In genomic region chr6:3848925-3849605, GRCh38 we compare ENCODE assay signal across 8 cellular contexts. TPM values are rescaled to one million over a fixed set of nuclear protein-coding genes. Genes with fewer than 3 reads are reported as not detected.
DNase-seq lines count a peak whose midpoint lies in the region; ATAC-seq and TF ChIP-seq lines count a peak whose summit lies in the region.

A gene with protein sequence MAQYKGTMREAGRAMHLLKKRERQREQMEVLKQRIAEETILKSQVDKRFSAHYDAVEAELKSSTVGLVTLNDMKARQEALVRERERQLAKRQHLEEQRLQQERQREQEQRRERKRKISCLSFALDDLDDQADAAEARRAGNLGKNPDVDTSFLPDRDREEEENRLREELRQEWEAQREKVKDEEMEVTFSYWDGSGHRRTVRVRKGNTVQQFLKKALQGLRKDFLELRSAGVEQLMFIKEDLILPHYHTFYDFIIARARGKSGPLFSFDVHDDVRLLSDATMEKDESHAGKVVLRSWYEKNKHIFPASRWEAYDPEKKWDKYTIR (plus strand): TSS chr6:3849373. CDS start chr6:3849812, 439 bp downstream.

- no peaks in the 10 kb centered on the region for H3K9me3 ChIP-seq in mucosa of descending colon

- H3K36me3 ChIP-seq in ACC112 (ENCODE audit: insufficient read depth, low read length): no peaks in the 10 kb centered on the region
- H3K36me3 ChIP-seq in mucosa of descending colon (ENCODE audit: low read depth): no peaks in the 10 kb centered on the region

- intact Hi-C loops in mucosa of descending colon (cut with DNase I, micrococcal nuclease): no loop called here

- TF ChIP-seq POLR2A in GM18951 (IDR thresholded peaks at IDR 0.05; ENCODE audit: extremely low read depth, insufficient read depth, insufficient read length): peak; percentile 59

- in situ Hi-C loops in GM18951 (cut with MboI; ENCODE audit: low sequenced_read_pairs, unreplicated experiment): no loop called here

- TF ChIP-seq CTCF in mucosa of descending colon (IDR thresholded peaks at IDR 0.05): peak; percentile 95

- H3K4me3 ChIP-seq in ACC112 (ENCODE audit: low read depth, low read length) (peak within 1 kb of the TSS; percentile 75), mucosa of descending colon (peak within 1 kb of the TSS; percentile 14)

- peaks cover 26% of the 10 kb centered on the region for H3K4me1 ChIP-seq in ACC112 (ENCODE audit: control insufficient read depth, insufficient read depth, low read length, unreplicated experiment)
- no peaks in the 10 kb centered on the region for H3K4me1 ChIP-seq in mucosa of descending colon (ENCODE audit: low read depth)

- H3K79me2 ChIP-seq in ACC112 (ENCODE audit: control insufficient read depth, insufficient read depth, low read length, unreplicated experiment): no peaks in the 10 kb centered on the region

- DNase-seq in NCI-H774 (lab: John Stamatoyannopoulos, UW) (peak; percentile 84), activated T-cell treated with anti-CD3 and anti-CD28 coated beads for 4 hours (peak; percentile 80), epithelial cell of prostate (ENCODE audit: low read depth, low spot score) (no peak), mucosa of descending colon (peak; percentile 94 to 97 (median 95))
- peak; percentile 63 to 84 for DNase-seq in stimulated activated CD8-positive, alpha-beta memory T cell treated with anti-CD3 and anti-CD28 coated beads, Interleukin-4, amount 100 ng/mL, for 1 hour (ENCODE audit: low read depth in 2 of 2, low spot score in 1 of 2)

- ATAC-seq in HG03159 (IDR thresholded peaks at IDR 0.05; ENCODE audit: unreplicated experiment): peak; percentile 97
- ATAC-seq in mucosa of descending colon: peak; percentile 99

- peak within 1 kb of the TSS; percentile 61 for H3K27ac ChIP-seq in ACC112 (ENCODE audit: low read depth, low read length)
- peak within 1 kb of the TSS; percentile 39 for H3K27ac ChIP-seq in epithelial cell of prostate

- H2AFZ ChIP-seq in ACC112 (ENCODE audit: low read length, unreplicated experiment): peak within 1 kb of the TSS; percentile 65

- H3K27me3 ChIP-seq in ACC112 (ENCODE audit: insufficient read depth, low read length): no peaks in the 10 kb centered on the region

RNA-seq across cellular contexts. Expression of the gene that starts here (rescaled TPM):
- total RNA-seq in mucosa of descending colon: 10 to 100 TPM in 1 of 3 donors, 1 to 10 TPM in 2; 3.2 to 14.2 (median 3.3) TPM
